Comparison of ENCODE assay signal across 23 cellular contexts in genomic region chr20:14853079-14853478, GRCh38.
DNase-seq lines count a peak whose midpoint lies in the region; ATAC-seq and TF ChIP-seq lines count a peak whose summit lies in the region.
"Had no signal": no experiment of that assay in that cellular context is flagged by ENCODE, and none has a peak within 500 bp of the region (broad histone marks: within the 10 kb centered on the region; RNA-seq: fewer than 3 reads in every experiment).

No MANE protein-coding gene starts in this region.

- intact Hi-C loops in activated CD8-positive, alpha-beta T cell treated with anti-CD3 and anti-CD28 coated beads for 36 hours (cut with micrococcal nuclease): no loop called here
- intact Hi-C loops in left ventricle myocardium inferior (cut with micrococcal nuclease): no loop called here

- peaks cover 2% of the 10 kb centered on the region for H3K9me3 Mint-ChIP-seq in activated CD8-positive, alpha-beta T cell treated with anti-CD3 and anti-CD28 coated beads for 36 hours

- no peak overlapping the region for H3K27ac Mint-ChIP-seq in activated CD8-positive, alpha-beta T cell treated with anti-CD3 and anti-CD28 coated beads for 36 hours
- H3K27ac Mint-ChIP-seq: progenitor cell of endocrine pancreas had no signal

- H3K4me3 ChIP-seq in Jurkat, Clone E6-1 (ENCODE audit: low read length): no peak overlapping the region
- no peak overlapping the region for H3K4me3 ChIP-seq in left ventricle myocardium inferior
- H3K4me3 ChIP-seq: body of pancreas, stomach, tibial artery had no signal

- no peaks in the 10 kb centered on the region for H3K9me3 ChIP-seq in left ventricle myocardium inferior (replicated peaks)
- H3K9me3 ChIP-seq: body of pancreas, stomach, tibial artery had no signal

- H3K36me3 ChIP-seq in left ventricle myocardium inferior: no peaks in the 10 kb centered on the region
- H3K36me3 ChIP-seq: stomach, tibial artery had no signal

- DNase-seq in DMS153 treated with DMSO at 0.1 percent for 48 hours (lab: John Stamatoyannopoulos, UW; ENCODE audit: unreplicated experiment) (peak; percentile 11), NCI-H69 (lab: John Stamatoyannopoulos, UW) (peak; percentile 15), NCI-H226 (no peak), left ventricle myocardium inferior (no peak)
- peak; percentile 42 for DNase-seq in Jurkat, Clone E6-1 (ENCODE audit: low read depth, low spot score)
- DNase-seq in activated CD8-positive, alpha-beta T cell treated with anti-CD3 and anti-CD28 coated beads for 36 hours: no peak
- DNase-seq: activated CD4-positive, alpha-beta T cell treated with anti-CD3 and anti-CD28 coated beads for 1 hour; activated gamma-delta T cell treated with Interleukin-2 at 50 U/mL for 16 hours; activated T-cell treated with anti-CD3 and anti-CD28 coated beads, Interleukin-2, amount 50 U/mL, for 1 hour; body of pancreas; cerebellar nuclear complex; GDM1; glutamatergic neuron; Kasumi-1; mammary epithelial cell; NCI-H524 treated with DMSO at 0.1 percent for 48 hours; stimulated activated CD4-positive, alpha-beta T cell treated with anti-CD3 and anti-CD28 coated beads, Interleukin-15, amount 100 ng/mL, for 24 hours; stomach; T-helper 1 cell; tibial artery had no signal

- TF ChIP-seq CTCF in activated CD8-positive, alpha-beta T cell treated with anti-CD3 and anti-CD28 coated beads for 36 hours (IDR thresholded peaks at IDR 0.05): no peak
- no peak for TF ChIP-seq CTCF in left ventricle myocardium inferior (IDR thresholded peaks at IDR 0.05; ENCODE audit: borderline replicate concordance)

- ATAC-seq in GM19035 (IDR thresholded peaks at IDR 0.05; ENCODE audit: unreplicated experiment): peak; percentile 62
- no peak for ATAC-seq in HG03280 (IDR thresholded peaks at IDR 0.05; ENCODE audit: unreplicated experiment)
- no peak for ATAC-seq in activated CD8-positive, alpha-beta T cell treated with anti-CD3 and anti-CD28 coated beads for 36 hours
- ATAC-seq: body of pancreas had no signal

- H3K4me1 ChIP-seq in left ventricle myocardium inferior: no peaks in the 10 kb centered on the region
- H3K4me1 ChIP-seq: body of pancreas, tibial artery had no signal

- no peaks in the 10 kb centered on the region for H3K36me3 Mint-ChIP-seq in activated CD8-positive, alpha-beta T cell treated with anti-CD3 and anti-CD28 coated beads for 36 hours (ENCODE audit: low read depth)

- no peaks in the 10 kb centered on the region for H3K4me1 Mint-ChIP-seq in activated CD8-positive, alpha-beta T cell treated with anti-CD3 and anti-CD28 coated beads for 36 hours (ENCODE audit: low read depth)

- H3K27me3 Mint-ChIP-seq in activated CD8-positive, alpha-beta T cell treated with anti-CD3 and anti-CD28 coated beads for 36 hours: no peaks in the 10 kb centered on the region
- H3K27me3 Mint-ChIP-seq: progenitor cell of endocrine pancreas had no signal

- H3K27me3 ChIP-seq in left ventricle myocardium inferior (ENCODE audit: low read depth): no peaks in the 10 kb centered on the region
- H3K27me3 ChIP-seq: body of pancreas, stomach, tibial artery had no signal

- no peak overlapping the region for H3K27ac ChIP-seq in left ventricle myocardium inferior (replicated peaks)
- H3K27ac ChIP-seq: body of pancreas, stomach, tibial artery had no signal

- POLR2A ChIA-PET in activated CD8-positive, alpha-beta T cell treated with anti-CD3 and anti-CD28 coated beads for 36 hours (lab: Charles Lee): no interaction called here

- CTCF ChIA-PET in activated CD8-positive, alpha-beta T cell treated with anti-CD3 and anti-CD28 coated beads for 36 hours (lab: Charles Lee): no interaction called here

- H3K4me3 Mint-ChIP-seq in activated CD8-positive, alpha-beta T cell treated with anti-CD3 and anti-CD28 coated beads for 36 hours: no peak overlapping the region

Comparison
In these comparisons a context has a peak if more than half of its experiments do, and no peak if none do; other contexts are left out.
1. DNase-seq: peak in DMS153 treated with DMSO at 0.1 percent for 48 hours (single experiment), Jurkat, Clone E6-1 (single experiment) and NCI-H69 (single experiment); none in NCI-H226 (single experiment), activated CD8-positive, alpha-beta T cell treated with anti-CD3 and anti-CD28 coated beads for 36 hours (single experiment) and left ventricle myocardium inferior (single experiment).